In the genomic region with DNA sequence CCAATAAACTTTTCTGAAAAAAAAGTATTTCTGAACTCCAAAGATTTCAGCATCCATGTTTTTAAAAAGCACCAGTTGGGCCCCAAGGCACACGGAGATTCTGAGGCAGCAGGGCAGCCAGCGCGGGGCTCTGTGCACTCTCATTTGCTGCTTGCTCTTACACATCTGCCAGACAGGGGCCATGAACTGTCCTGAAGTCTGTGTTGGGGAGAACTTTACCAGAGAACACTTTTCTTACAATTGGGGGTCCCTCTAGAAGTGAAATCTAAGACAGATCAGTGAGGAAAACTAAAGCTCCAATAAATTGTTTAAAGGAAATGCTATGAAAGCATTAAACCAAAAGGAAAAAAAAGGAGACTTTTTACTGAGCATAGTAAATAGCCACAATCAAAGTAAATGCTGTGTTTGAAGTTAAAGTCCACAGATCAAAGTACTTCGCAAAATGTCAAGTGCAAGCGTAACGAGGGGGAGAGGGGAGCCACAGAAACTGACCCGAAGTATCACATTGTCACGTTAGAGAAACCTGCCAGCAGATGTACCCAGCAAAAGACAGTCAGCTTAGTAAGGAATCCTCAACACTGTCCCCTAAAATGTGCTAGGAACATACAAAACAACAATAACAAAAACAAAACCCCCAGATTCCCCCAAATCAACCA, we compare ENCODE assay signal across 1 cellular context.
TF ChIP-seq lines count a peak whose summit lies in the region.

No MANE protein-coding gene starts in this region.

TF ChIP-seq in HepG2, 621 proteins besides CTCF, POLR2A, EP300 and RAD21 (continued from another document and continues in another):
- TF ChIP-seq, protein P1, sequence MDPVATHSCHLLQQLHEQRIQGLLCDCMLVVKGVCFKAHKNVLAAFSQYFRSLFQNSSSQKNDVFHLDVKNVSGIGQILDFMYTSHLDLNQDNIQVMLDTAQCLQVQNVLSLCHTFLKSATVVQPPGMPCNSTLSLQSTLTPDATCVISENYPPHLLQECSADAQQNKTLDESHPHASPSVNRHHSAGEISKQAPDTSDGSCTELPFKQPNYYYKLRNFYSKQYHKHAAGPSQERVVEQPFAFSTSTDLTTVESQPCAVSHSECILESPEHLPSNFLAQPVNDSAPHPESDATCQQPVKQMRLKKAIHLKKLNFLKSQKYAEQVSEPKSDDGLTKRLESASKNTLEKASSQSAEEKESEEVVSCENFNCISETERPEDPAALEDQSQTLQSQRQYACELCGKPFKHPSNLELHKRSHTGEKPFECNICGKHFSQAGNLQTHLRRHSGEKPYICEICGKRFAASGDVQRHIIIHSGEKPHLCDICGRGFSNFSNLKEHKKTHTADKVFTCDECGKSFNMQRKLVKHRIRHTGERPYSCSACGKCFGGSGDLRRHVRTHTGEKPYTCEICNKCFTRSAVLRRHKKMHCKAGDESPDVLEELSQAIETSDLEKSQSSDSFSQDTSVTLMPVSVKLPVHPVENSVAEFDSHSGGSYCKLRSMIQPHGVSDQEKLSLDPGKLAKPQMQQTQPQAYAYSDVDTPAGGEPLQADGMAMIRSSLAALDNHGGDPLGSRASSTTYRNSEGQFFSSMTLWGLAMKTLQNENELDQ (CRISPR knock-in tag; IDR thresholded peaks at IDR 0.05; ENCODE audit: borderline replicate concordance) = no peak
- TF ChIP-seq KLF16 (CRISPR knock-in tag; IDR thresholded peaks at IDR 0.05) (0 out of 4 replicates have a peak, but pooled peaks of 1 of the 2 experiments have one; percentile 38), KLF9 (CRISPR knock-in tag; IDR thresholded peaks at IDR 0.05; ENCODE audit: low read depth) (no peak), ZZZ3 (CRISPR knock-in tag; IDR thresholded peaks at IDR 0.05; ENCODE audit: borderline replicate concordance) (no peak), RARG (CRISPR knock-in tag; IDR thresholded peaks at IDR 0.05; ENCODE audit: low read depth) (no peak), STAT6 (CRISPR knock-in tag; IDR thresholded peaks at IDR 0.05; ENCODE audit: borderline replicate concordance) (no peak), ZBTB21 (CRISPR knock-in tag; IDR thresholded peaks at IDR 0.05) (no peak), HOXA7 (CRISPR knock-in tag; IDR thresholded peaks at IDR 0.05) (no peak), SNAPC5 (CRISPR knock-in tag; IDR thresholded peaks at IDR 0.05; ENCODE audit: borderline replicate concordance) (no peak), ZNF333 (CRISPR knock-in tag; IDR thresholded peaks at IDR 0.05; ENCODE audit: borderline replicate concordance) (no peak), RELA (CRISPR knock-in tag; IDR thresholded peaks at IDR 0.05) (no peak), ZNF598 (CRISPR knock-in tag; IDR thresholded peaks at IDR 0.05; ENCODE audit: borderline replicate concordance) (no peak), MTF1 (CRISPR knock-in tag; IDR thresholded peaks at IDR 0.05) (no peak), RFXAP (CRISPR knock-in tag; IDR thresholded peaks at IDR 0.05; ENCODE audit: borderline replicate concordance) (no peak), ZNF816 (CRISPR knock-in tag; IDR thresholded peaks at IDR 0.05; ENCODE audit: borderline replicate concordance) (peak; percentile 72; the same call in 1 of the 2 replicates), TEAD2 (CRISPR knock-in tag; IDR thresholded peaks at IDR 0.05) (no peak), TIGD3 (CRISPR knock-in tag; IDR thresholded peaks at IDR 0.05; ENCODE audit: borderline replicate concordance) (no peak), DPF2 (CRISPR knock-in tag; IDR thresholded peaks at IDR 0.05; ENCODE audit: borderline replicate concordance, low read depth) (peak; percentile 48; the same call in 1 of the 2 replicates), ZNF670 (CRISPR knock-in tag; IDR thresholded peaks at IDR 0.05; ENCODE audit: borderline replicate concordance) (no peak), ESRRA (CRISPR knock-in tag; IDR thresholded peaks at IDR 0.05; ENCODE audit: low read depth) (no peak), BCLAF1 (IDR thresholded peaks at IDR 0.05) (no peak), TCF7 (IDR thresholded peaks at IDR 0.05; ENCODE audit: low read depth) (peak; percentile 94), EEA1 (CRISPR knock-in tag; IDR thresholded peaks at IDR 0.05; ENCODE audit: borderline replicate concordance) (no peak), ZSCAN12 (CRISPR knock-in tag; IDR thresholded peaks at IDR 0.05) (no peak), ZNF253 (CRISPR knock-in tag; IDR thresholded peaks at IDR 0.05; ENCODE audit: borderline replicate concordance) (no peak), MIXL1 (CRISPR knock-in tag; IDR thresholded peaks at IDR 0.05) (peak; percentile 67; the same call in 1 of the 2 replicates), SIX4 (CRISPR knock-in tag; IDR thresholded peaks at IDR 0.05) (peak; percentile 20; the same call in 1 of the 2 replicates), SPEN (CRISPR knock-in tag; IDR thresholded peaks at IDR 0.05; ENCODE audit: low read depth) (no peak), ZNF766 (CRISPR knock-in tag; IDR thresholded peaks at IDR 0.05; ENCODE audit: borderline replicate concordance) (no peak), SMC3 (IDR thresholded peaks at IDR 0.05; ENCODE audit: low read length) (no peak), SYNCRIP (IDR thresholded peaks at IDR 0.05; ENCODE audit: insufficient read depth, low read depth, low read length) (no peak), ZNF737 (CRISPR knock-in tag; IDR thresholded peaks at IDR 0.05; ENCODE audit: borderline replicate concordance) (no peak), POLR2AphosphoS5 (IDR thresholded peaks at IDR 0.05; ENCODE audit: low read depth, low read length) (no peak), PLRG1 (conservative IDR thresholded peaks at IDR 0.05) (no peak), ZNF687 (CRISPR knock-in tag; IDR thresholded peaks at IDR 0.05) (peak; percentile 26; the same call in 1 of the 2 replicates), SMAD9 (CRISPR knock-in tag; IDR thresholded peaks at IDR 0.05) (no peak), ZNF335 (CRISPR knock-in tag; IDR thresholded peaks at IDR 0.05) (no peak)
- TF ChIP-seq, protein P2, sequence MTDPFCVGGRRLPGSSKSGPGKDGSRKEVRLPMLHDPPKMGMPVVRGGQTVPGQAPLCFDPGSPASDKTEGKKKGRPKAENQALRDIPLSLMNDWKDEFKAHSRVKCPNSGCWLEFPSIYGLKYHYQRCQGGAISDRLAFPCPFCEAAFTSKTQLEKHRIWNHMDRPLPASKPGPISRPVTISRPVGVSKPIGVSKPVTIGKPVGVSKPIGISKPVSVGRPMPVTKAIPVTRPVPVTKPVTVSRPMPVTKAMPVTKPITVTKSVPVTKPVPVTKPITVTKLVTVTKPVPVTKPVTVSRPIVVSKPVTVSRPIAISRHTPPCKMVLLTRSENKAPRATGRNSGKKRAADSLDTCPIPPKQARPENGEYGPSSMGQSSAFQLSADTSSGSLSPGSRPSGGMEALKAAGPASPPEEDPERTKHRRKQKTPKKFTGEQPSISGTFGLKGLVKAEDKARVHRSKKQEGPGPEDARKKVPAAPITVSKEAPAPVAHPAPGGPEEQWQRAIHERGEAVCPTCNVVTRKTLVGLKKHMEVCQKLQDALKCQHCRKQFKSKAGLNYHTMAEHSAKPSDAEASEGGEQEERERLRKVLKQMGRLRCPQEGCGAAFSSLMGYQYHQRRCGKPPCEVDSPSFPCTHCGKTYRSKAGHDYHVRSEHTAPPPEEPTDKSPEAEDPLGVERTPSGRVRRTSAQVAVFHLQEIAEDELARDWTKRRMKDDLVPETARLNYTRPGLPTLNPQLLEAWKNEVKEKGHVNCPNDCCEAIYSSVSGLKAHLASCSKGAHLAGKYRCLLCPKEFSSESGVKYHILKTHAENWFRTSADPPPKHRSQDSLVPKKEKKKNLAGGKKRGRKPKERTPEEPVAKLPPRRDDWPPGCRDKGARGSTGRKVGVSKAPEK (CRISPR knock-in tag; IDR thresholded peaks at IDR 0.05; ENCODE audit: borderline replicate concordance) = 0 out of 2 replicates have a peak, but pooled peaks have one; percentile 49
- TF ChIP-seq, protein P3, sequence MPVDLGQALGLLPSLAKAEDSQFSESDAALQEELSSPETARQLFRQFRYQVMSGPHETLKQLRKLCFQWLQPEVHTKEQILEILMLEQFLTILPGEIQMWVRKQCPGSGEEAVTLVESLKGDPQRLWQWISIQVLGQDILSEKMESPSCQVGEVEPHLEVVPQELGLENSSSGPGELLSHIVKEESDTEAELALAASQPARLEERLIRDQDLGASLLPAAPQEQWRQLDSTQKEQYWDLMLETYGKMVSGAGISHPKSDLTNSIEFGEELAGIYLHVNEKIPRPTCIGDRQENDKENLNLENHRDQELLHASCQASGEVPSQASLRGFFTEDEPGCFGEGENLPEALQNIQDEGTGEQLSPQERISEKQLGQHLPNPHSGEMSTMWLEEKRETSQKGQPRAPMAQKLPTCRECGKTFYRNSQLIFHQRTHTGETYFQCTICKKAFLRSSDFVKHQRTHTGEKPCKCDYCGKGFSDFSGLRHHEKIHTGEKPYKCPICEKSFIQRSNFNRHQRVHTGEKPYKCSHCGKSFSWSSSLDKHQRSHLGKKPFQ (CRISPR knock-in tag; IDR thresholded peaks at IDR 0.05; ENCODE audit: insufficient replicate concordance) = no peak
- TF ChIP-seq, protein P4, sequence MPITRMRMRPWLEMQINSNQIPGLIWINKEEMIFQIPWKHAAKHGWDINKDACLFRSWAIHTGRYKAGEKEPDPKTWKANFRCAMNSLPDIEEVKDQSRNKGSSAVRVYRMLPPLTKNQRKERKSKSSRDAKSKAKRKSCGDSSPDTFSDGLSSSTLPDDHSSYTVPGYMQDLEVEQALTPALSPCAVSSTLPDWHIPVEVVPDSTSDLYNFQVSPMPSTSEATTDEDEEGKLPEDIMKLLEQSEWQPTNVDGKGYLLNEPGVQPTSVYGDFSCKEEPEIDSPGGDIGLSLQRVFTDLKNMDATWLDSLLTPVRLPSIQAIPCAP (CRISPR knock-in tag; IDR thresholded peaks at IDR 0.05; ENCODE audit: low read depth) = no peak
